In genomic region chr1:19967808-19968207, GRCh38 we compare ENCODE assay signal across 20 cellular contexts. TPM values are rescaled to one million over a fixed set of nuclear protein-coding genes. Genes with fewer than 3 reads are reported as not detected.
"Had no signal": no experiment of that assay in that cellular context is flagged by ENCODE, and none has a peak within 500 bp of the region (broad histone marks: within the 10 kb centered on the region; RNA-seq: fewer than 3 reads in every experiment).

No MANE protein-coding gene starts in this region.

- H3K27ac ChIP-seq: left lung, SK-N-MC, suprapubic skin, VCaP had no signal

- DNase-seq: activated CD4-positive, alpha-beta T cell treated with anti-CD3 and anti-CD28 coated beads, Interleukin-2, amount 10 ng/mL, durations not matched to agents 24 days and 14 days; activated CD8-positive, alpha-beta memory T cell treated with anti-CD3 and anti-CD28 coated beads for 24 hours; activated naive CD4-positive, alpha-beta T cell treated with anti-CD3 and anti-CD28 coated beads, Interleukin-2, amount 10 ng/mL, durations not matched to agents 7 days and 5 days; cortex of kidney; effector memory CD4-positive, alpha-beta T cell; left lung; mesenchymal stem cell; stimulated activated CD4-positive, alpha-beta T cell treated with anti-CD3 and anti-CD28 coated beads, Interleukin-12 subunit alpha, Interleukin-12 subunit beta, amount 100 ng/mL, for 4 hours; stimulated activated naive CD4-positive, alpha-beta T cell treated with Interleukin-2 at 50 U/mL for 16 hours; T-helper 1 cell had no signal

- H3K4me3 ChIP-seq: left lung, SK-N-MC, suprapubic skin had no signal

- H3K4me1 ChIP-seq: left lung had no signal

- H3K36me3 ChIP-seq: left lung, suprapubic skin had no signal

- ATAC-seq: activated T-helper 17 cell treated with anti-CD3 and anti-CD28 coated beads, Interleukin-2, amount 50 U/mL, for 72 hours; left lung had no signal

- H3K9me3 ChIP-seq: left lung, suprapubic skin had no signal

RNA-seq across cellular contexts. Expression of gene PLA2G2A, which starts 11.6 kb away (rescaled TPM):
- total RNA-seq: activated CD4-positive, alpha-beta T cell treated with anti-CD3 and anti-CD28 coated beads, Interleukin-2, amount 10 ng/mL, durations not matched to agents 24 days and 14 days; activated T-helper 17 cell treated with anti-CD3 and anti-CD28 coated beads, Interleukin-2, amount 50 U/mL, for 72 hours; epithelial cell of proximal tubule; fibroblast of villous mesenchyme; osteoblast had no signal
- polyA plus RNA-seq: neural cell had no signal

RNA-seq across cellular contexts. Expression of gene PLA2G2E, which starts 44.4 kb away (rescaled TPM):
- total RNA-seq: activated CD4-positive, alpha-beta T cell treated with anti-CD3 and anti-CD28 coated beads, Interleukin-2, amount 10 ng/mL, durations not matched to agents 24 days and 14 days; activated T-helper 17 cell treated with anti-CD3 and anti-CD28 coated beads, Interleukin-2, amount 50 U/mL, for 72 hours; epithelial cell of proximal tubule; fibroblast of villous mesenchyme; left lung; osteoblast; urinary bladder had no signal
- polyA plus RNA-seq: adipose tissue, neural cell, urinary bladder had no signal
